ENCODE assay signal across 18 cellular contexts in the genomic region with DNA sequence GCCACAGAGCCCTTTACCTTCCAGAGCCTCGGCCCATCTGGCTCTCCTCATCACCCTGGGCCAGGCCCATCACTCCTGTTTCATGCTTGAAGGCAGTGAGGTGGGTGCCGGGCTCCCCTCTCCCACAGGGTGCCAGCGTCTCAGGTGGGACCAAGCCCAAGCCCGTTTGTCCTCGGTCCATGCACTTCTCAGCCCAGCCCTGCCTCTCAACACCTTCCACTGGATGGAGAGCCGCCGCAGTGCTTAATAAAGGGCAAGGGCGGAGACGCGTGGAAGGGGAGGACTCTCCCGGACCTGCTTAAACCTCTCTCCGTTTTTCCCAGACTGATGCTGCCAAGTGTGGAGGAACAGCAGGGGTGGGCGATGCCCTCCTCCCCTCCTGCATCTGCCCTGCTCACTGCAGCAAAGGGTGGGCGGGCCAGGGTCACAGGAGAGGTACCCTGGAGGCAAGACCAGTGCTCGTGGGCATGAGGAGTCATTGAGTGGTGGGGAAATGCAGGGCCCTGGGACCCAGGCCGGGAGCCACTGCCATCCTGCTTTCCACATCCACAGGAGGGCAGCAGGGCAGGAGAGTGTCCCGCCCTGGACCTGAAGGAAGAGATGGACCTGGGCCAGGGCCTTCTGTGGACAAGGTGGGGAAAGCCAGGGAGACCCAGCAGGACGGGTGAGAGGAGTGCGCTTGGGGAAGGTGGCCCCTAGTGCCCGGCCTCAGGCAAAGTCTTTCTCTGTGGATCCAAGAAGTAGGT. TPM values are rescaled to one million over a fixed set of nuclear protein-coding genes. Genes with fewer than 3 reads are reported as not detected.
DNase-seq lines count a peak whose midpoint lies in the region; ATAC-seq and TF ChIP-seq lines count a peak whose summit lies in the region.
"Had no signal": no experiment of that assay in that cellular context is flagged by ENCODE, and none has a peak within 500 bp of the region (broad histone marks: within the 10 kb centered on the region; RNA-seq: fewer than 3 reads in every experiment).

No MANE protein-coding gene starts in this region.

- H3K4me3 ChIP-seq in MG63, result no peak overlapping the region
- H3K4me3 ChIP-seq: A549, GM23338 had no signal

- no peaks in the 10 kb centered on the region for H3K27me3 ChIP-seq in MG63

- H3K36me3 ChIP-seq in MG63, result no peaks in the 10 kb centered on the region

- peak; percentile 44 to 61 for ATAC-seq in natural killer cell treated with Interleukin-12 subunit alpha and Interleukin-12 subunit beta and Interleukin-15 and Interleukin-18, amount 100 ng/mL, for 72 hours
- no peak for ATAC-seq in natural killer cell
- peak; percentile 44 for ATAC-seq in omental fat pad (ENCODE audit: low FRiP score)
- ATAC-seq in GM21786 (IDR thresholded peaks at IDR 0.05; ENCODE audit: unreplicated experiment), result no peak
- ATAC-seq: A549, GM23338 had no signal

- H3K4me3 Mint-ChIP-seq in natural killer cell treated with Interleukin-12 subunit alpha and Interleukin-12 subunit beta and Interleukin-15 and Interleukin-18, amount 100 ng/mL, for 72 hours, result no peak overlapping the region
- no peak overlapping the region for H3K4me3 Mint-ChIP-seq in natural killer cell
- H3K4me3 Mint-ChIP-seq: GM23338 had no signal

- TF ChIP-seq CTCF in natural killer cell (IDR thresholded peaks at IDR 0.05) (no peak), omental fat pad (IDR thresholded peaks at IDR 0.05) (no peak)

- no peak for DNase-seq in natural killer cell treated with Interleukin-12 subunit alpha and Interleukin-12 subunit beta and Interleukin-15 and Interleukin-18, amount 100 ng/mL, for 72 hours (ENCODE audit: low spot score)
- DNase-seq in natural killer cell (no peak), islet precursor cell (peak; percentile 29), omental fat pad (ENCODE audit: low spot score) (no peak), ureter (ENCODE audit: low spot score) (peak; percentile 31), SW480 (ENCODE audit: low spot score) (no peak), MG63 (no peak)
- DNase-seq: DMS 273 treated with DMSO at 0.1 percent for 48 hours, GDM1, KBM-7, NCI-H146, NCI-H2081, NCI-H510A treated with DMSO at 0.1 percent for 48 hours, NCI-H82, Right ventricle myocardium superior had no signal

- intact Hi-C loops in natural killer cell (cut with micrococcal nuclease), result no loop called here

- H3K27ac Mint-ChIP-seq in natural killer cell treated with Interleukin-12 subunit alpha and Interleukin-12 subunit beta and Interleukin-15 and Interleukin-18, amount 100 ng/mL, for 72 hours, result no peak overlapping the region
- no peak overlapping the region for H3K27ac Mint-ChIP-seq in natural killer cell
- H3K27ac Mint-ChIP-seq: GM23338 had no signal

- no peaks in the 10 kb centered on the region for H3K9me3 ChIP-seq in MG63
- H3K9me3 ChIP-seq: A549 had no signal

- H3K36me3 Mint-ChIP-seq in natural killer cell treated with Interleukin-12 subunit alpha and Interleukin-12 subunit beta and Interleukin-15 and Interleukin-18, amount 100 ng/mL, for 72 hours, result no peaks in the 10 kb centered on the region
- no peaks in the 10 kb centered on the region for H3K36me3 Mint-ChIP-seq in natural killer cell

- no peaks in the 10 kb centered on the region for H3K4me1 Mint-ChIP-seq in natural killer cell treated with Interleukin-12 subunit alpha and Interleukin-12 subunit beta and Interleukin-15 and Interleukin-18, amount 100 ng/mL, for 72 hours (ENCODE audit: low read depth in 2 of 2)
- H3K4me1 Mint-ChIP-seq in natural killer cell, result no peaks in the 10 kb centered on the region

- H3K27me3 Mint-ChIP-seq in natural killer cell treated with Interleukin-12 subunit alpha and Interleukin-12 subunit beta and Interleukin-15 and Interleukin-18, amount 100 ng/mL, for 72 hours, result peaks cover 8% of the 10 kb centered on the region in 2 donors
- H3K27me3 Mint-ChIP-seq in natural killer cell (ENCODE audit: low read depth in 2 of 2), result peaks cover 8 to 10% of the 10 kb centered on the region in 2 donors

- no peaks in the 10 kb centered on the region for H3K9me3 Mint-ChIP-seq in natural killer cell treated with Interleukin-12 subunit alpha and Interleukin-12 subunit beta and Interleukin-15 and Interleukin-18, amount 100 ng/mL, for 72 hours
- no peaks in the 10 kb centered on the region for H3K9me3 Mint-ChIP-seq in natural killer cell

RNA-seq across cellular contexts. Expression of gene ATP11A, which starts 9.7 kb away (rescaled TPM):
- 10 to 100 TPM; 89.0 to 91.2 TPM for total RNA-seq in natural killer cell treated with Interleukin-12 subunit alpha and Interleukin-12 subunit beta and Interleukin-15 and Interleukin-18, amount 100 ng/mL, for 72 hours
- total RNA-seq in natural killer cell, result 10 to 100 TPM; 47.1 to 68.6 (median 50.7) TPM
- 10 to 100 TPM; 32.8 to 61.4 (median 45.7) TPM for total RNA-seq in omental fat pad
- 37.0 TPM for total RNA-seq in ureter
- 2.5 and 2.7 TPM in 2 replicates for total RNA-seq in MG63 (2014; rRNA removed; shearing (Covaris generic); ENCODE audit: low replicate concordance)

Comparison
In these comparisons a context has a peak if more than half of its experiments do, and no peak if none do; other contexts are left out.
1. ATAC-seq: peak in natural killer cell treated with Interleukin-12 subunit alpha and Interleukin-12 subunit beta and Interleukin-15 and Interleukin-18, amount 100 ng/mL, for 72 hours (2 of 2) and omental fat pad (single experiment); none in natural killer cell (0 of 3) and GM21786 (single experiment).
2. DNase-seq: peak in islet precursor cell (single experiment) and ureter (single experiment); none in natural killer cell treated with Interleukin-12 subunit alpha and Interleukin-12 subunit beta and Interleukin-15 and Interleukin-18, amount 100 ng/mL, for 72 hours (single experiment), natural killer cell (single experiment), omental fat pad (single experiment), SW480 (single experiment) and MG63 (single experiment).